In genomic region chr21:32560896-32561295, GRCh38 we compare ENCODE assay signal across 23 cellular contexts. TPM values are rescaled to one million over a fixed set of nuclear protein-coding genes. Genes with fewer than 3 reads are reported as not detected.
"Had no signal": no experiment of that assay in that cellular context is flagged by ENCODE, and none has a peak within 500 bp of the region (broad histone marks: within the 10 kb centered on the region; RNA-seq: fewer than 3 reads in every experiment).

No MANE protein-coding gene starts in this region.

- H3K4me1 ChIP-seq: parathyroid adenoma, sigmoid colon, upper lobe of left lung had no signal

- H2AFZ ChIP-seq: neural progenitor cell, parathyroid adenoma had no signal

- DNase-seq: dermis blood vessel endothelial cell; effector memory CD4-positive, alpha-beta T cell; esophagus squamous epithelium; foreskin melanocyte; glutamatergic neuron; heart right ventricle; hippocampal formation; kidney; midbrain; naive thymus-derived CD4-positive, alpha-beta T cell; sigmoid colon; stimulated activated CD4-positive, alpha-beta T cell treated with anti-CD3 and anti-CD28 coated beads, Interleukin-15, amount 100 ng/mL, for 24 hours; stimulated activated CD4-positive, alpha-beta T cell treated with anti-CD3 and anti-CD28 coated beads, Interleukin-2, amount 100 ng/mL, for 48 hours; stimulated activated naive B cell treated with anti-CD40 and anti-IgM and Interleukin-4, amounts not matched to agents 10 μg/mL and 1 μg/mL and 100 μg/mL, for 72 hours; upper lobe of left lung had no signal

- H3K27ac ChIP-seq: coronary artery, esophagus squamous epithelium, heart right ventricle, neural progenitor cell, parathyroid adenoma, right atrium auricular region, sigmoid colon, tibial nerve, upper lobe of left lung had no signal

- H3K4me2 ChIP-seq: neural progenitor cell had no signal

- H3K27me3 ChIP-seq: esophagus squamous epithelium, heart right ventricle, neural progenitor cell, right atrium auricular region, sigmoid colon, tibial nerve, upper lobe of left lung had no signal

- H3K79me2 ChIP-seq: parathyroid adenoma had no signal

- H3K9me3 ChIP-seq: right atrium auricular region, thoracic aorta had no signal

- H3K36me3 ChIP-seq: esophagus squamous epithelium, heart right ventricle, neural progenitor cell, right atrium auricular region, sigmoid colon, thoracic aorta, tibial nerve, upper lobe of left lung had no signal

- H3K4me3 ChIP-seq: coronary artery, esophagus squamous epithelium, heart right ventricle, neural progenitor cell, right atrium auricular region, sigmoid colon, thoracic aorta, tibial nerve, upper lobe of left lung had no signal

- H3K9ac ChIP-seq: neural progenitor cell, parathyroid adenoma had no signal

RNA-seq across cellular contexts. Expression of gene TCP10L, which starts 24.4 kb away (rescaled TPM):
- total RNA-seq: endothelial cell of umbilical vein, skeletal muscle tissue had no signal
